ENCODE assay signal across 1 cellular context in genomic region chr11:67691149-67691548, GRCh38.
TF ChIP-seq lines count a peak whose summit lies in the region.

No MANE protein-coding gene starts in this region.

TF ChIP-seq in HCT116, 20 proteins besides CTCF, POLR2A, EP300 and RAD21 (continued from another document):
- TF ChIP-seq ZBTB33 (IDR thresholded peaks at IDR 0.05; ENCODE audit: extremely low read depth, insufficient replicate concordance, low read length) (no peak), ZNF274 (IDR thresholded peaks at IDR 0.05; ENCODE audit: low read depth, low read length) (no peak), SRF (IDR thresholded peaks at IDR 0.05; ENCODE audit: low read depth) (no peak), TCF7L2 (IDR thresholded peaks at IDR 0.05; ENCODE audit: borderline replicate concordance, extremely low read depth, insufficient read depth, insufficient read length) (no peak), EZH2 (IDR thresholded peaks at IDR 0.05) (no peak), ZFX (IDR thresholded peaks at IDR 0.05) (no peak)
